1 cellular context compared by ENCODE assay signal in genomic region chr15:76533995-76534394, GRCh38.
A peak's percentile ranks its signal among the peaks of the same experiment; 100 is the strongest.
TF ChIP-seq lines count a peak whose summit lies in the region.

No MANE protein-coding gene starts in this region.

TF ChIP-seq in HepG2, 621 proteins besides CTCF, POLR2A, EP300 and RAD21 (continued from another document):
- TF ChIP-seq FOXK1 (CRISPR knock-in tag; IDR thresholded peaks at IDR 0.05; ENCODE audit: borderline replicate concordance, low read depth): peak; percentile 31; the same call in 1 of the 2 replicates
- 0 out of 2 replicates have a peak, but pooled peaks have one; percentile 30 for TF ChIP-seq CREB1 (IDR thresholded peaks at IDR 0.05)
- TF ChIP-seq CREB1 (CRISPR knock-in tag; IDR thresholded peaks at IDR 0.05): no peak
TF ChIP-seq in HepG2: peak in this region for 7.
